1 cellular context compared by ENCODE assay signal in the genomic region with DNA sequence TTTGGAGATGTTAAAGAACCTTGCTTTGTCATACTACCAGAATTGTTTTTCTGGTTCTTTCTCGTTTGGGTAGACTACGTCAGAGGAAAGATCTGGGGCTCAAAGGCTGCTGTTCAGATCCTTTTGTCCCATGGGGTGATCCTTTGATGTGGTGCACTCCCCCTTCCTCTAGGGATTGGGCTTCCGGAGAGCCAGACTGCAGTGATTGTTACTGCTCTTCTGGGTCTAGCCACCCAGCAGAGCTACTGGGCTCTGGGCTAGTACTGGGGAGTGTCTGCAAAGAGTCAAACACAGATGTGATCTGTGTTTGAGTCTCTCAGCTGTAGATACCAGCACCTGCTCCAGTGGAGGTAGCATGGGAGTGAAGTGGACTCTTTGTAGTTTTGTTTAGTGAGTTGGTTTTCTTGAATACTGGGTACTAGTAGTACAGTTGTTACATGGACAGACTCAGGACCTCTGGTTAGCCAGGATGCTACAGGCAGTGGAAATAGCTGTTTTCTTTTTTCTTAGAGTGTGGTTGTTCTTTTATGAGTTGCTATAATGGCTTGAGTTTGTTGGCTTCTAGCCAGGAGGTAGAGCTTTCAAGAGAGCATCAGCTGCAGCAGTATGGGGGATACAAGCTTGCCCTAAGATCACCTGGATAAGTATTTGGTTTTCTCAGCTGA.
TF ChIP-seq lines count a peak whose summit lies in the region.

No MANE protein-coding gene starts in this region.

TF ChIP-seq in HepG2, 621 proteins besides CTCF, POLR2A, EP300 and RAD21 (continued from another document and continues in another):
- TF ChIP-seq, protein P1, sequence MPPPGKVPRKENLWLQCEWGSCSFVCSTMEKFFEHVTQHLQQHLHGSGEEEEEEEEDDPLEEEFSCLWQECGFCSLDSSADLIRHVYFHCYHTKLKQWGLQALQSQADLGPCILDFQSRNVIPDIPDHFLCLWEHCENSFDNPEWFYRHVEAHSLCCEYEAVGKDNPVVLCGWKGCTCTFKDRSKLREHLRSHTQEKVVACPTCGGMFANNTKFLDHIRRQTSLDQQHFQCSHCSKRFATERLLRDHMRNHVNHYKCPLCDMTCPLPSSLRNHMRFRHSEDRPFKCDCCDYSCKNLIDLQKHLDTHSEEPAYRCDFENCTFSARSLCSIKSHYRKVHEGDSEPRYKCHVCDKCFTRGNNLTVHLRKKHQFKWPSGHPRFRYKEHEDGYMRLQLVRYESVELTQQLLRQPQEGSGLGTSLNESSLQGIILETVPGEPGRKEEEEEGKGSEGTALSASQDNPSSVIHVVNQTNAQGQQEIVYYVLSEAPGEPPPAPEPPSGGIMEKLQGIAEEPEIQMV (CRISPR knock-in tag; IDR thresholded peaks at IDR 0.05; ENCODE audit: low read depth): no peak
- peak; percentile 41; the same call in 1 of the 2 replicates for TF ChIP-seq ZNF292 (CRISPR knock-in tag; IDR thresholded peaks at IDR 0.05; ENCODE audit: borderline replicate concordance, low read depth)
- TF ChIP-seq, protein P2, sequence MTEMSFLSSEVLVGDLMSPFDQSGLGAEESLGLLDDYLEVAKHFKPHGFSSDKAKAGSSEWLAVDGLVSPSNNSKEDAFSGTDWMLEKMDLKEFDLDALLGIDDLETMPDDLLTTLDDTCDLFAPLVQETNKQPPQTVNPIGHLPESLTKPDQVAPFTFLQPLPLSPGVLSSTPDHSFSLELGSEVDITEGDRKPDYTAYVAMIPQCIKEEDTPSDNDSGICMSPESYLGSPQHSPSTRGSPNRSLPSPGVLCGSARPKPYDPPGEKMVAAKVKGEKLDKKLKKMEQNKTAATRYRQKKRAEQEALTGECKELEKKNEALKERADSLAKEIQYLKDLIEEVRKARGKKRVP (CRISPR knock-in tag; IDR thresholded peaks at IDR 0.05): no peak
- no peak for TF ChIP-seq PCBP1 (IDR thresholded peaks at IDR 0.05; ENCODE audit: borderline replicate concordance, low read depth, low read length)
- TF ChIP-seq MAZ (IDR thresholded peaks at IDR 0.05; ENCODE audit: borderline replicate concordance, low read depth, low read length): no peak
- TF ChIP-seq MAZ (CRISPR knock-in tag; IDR thresholded peaks at IDR 0.05; ENCODE audit: low read depth): no peak
- TF ChIP-seq ZFP37 (CRISPR knock-in tag; IDR thresholded peaks at IDR 0.05; ENCODE audit: borderline replicate concordance): no peak
- TF ChIP-seq, protein P3, sequence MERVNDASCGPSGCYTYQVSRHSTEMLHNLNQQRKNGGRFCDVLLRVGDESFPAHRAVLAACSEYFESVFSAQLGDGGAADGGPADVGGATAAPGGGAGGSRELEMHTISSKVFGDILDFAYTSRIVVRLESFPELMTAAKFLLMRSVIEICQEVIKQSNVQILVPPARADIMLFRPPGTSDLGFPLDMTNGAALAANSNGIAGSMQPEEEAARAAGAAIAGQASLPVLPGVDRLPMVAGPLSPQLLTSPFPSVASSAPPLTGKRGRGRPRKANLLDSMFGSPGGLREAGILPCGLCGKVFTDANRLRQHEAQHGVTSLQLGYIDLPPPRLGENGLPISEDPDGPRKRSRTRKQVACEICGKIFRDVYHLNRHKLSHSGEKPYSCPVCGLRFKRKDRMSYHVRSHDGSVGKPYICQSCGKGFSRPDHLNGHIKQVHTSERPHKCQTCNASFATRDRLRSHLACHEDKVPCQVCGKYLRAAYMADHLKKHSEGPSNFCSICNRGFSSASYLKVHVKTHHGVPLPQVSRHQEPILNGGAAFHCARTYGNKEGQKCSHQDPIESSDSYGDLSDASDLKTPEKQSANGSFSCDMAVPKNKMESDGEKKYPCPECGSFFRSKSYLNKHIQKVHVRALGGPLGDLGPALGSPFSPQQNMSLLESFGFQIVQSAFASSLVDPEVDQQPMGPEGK (CRISPR knock-in tag; IDR thresholded peaks at IDR 0.05): peak; percentile 61; the same call in 1 of the 2 replicates
- no peak for TF ChIP-seq ZNF557 (CRISPR knock-in tag; IDR thresholded peaks at IDR 0.05)
- TF ChIP-seq HDAC2 (CRISPR knock-in tag; IDR thresholded peaks at IDR 0.05): peak; percentile 70
- no peak for TF ChIP-seq ZNF737 (CRISPR knock-in tag; IDR thresholded peaks at IDR 0.05; ENCODE audit: borderline replicate concordance)
- TF ChIP-seq JUN (CRISPR knock-in tag; IDR thresholded peaks at IDR 0.05): no peak
- no peak for TF ChIP-seq BRD4 (CRISPR knock-in tag; IDR thresholded peaks at IDR 0.05)
- no peak for TF ChIP-seq HNRNPUL1 (IDR thresholded peaks at IDR 0.05; ENCODE audit: low read depth, low read length)
- TF ChIP-seq RBM22 (optimal IDR thresholded peaks at IDR 0.05; ENCODE audit: low read length): no peak
- TF ChIP-seq, protein P4, sequence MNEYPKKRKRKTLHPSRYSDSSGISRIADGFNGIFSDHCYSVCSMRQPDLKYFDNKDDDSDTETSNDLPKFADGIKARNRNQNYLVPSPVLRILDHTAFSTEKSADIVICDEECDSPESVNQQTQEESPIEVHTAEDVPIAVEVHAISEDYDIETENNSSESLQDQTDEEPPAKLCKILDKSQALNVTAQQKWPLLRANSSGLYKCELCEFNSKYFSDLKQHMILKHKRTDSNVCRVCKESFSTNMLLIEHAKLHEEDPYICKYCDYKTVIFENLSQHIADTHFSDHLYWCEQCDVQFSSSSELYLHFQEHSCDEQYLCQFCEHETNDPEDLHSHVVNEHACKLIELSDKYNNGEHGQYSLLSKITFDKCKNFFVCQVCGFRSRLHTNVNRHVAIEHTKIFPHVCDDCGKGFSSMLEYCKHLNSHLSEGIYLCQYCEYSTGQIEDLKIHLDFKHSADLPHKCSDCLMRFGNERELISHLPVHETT (CRISPR knock-in tag; conservative IDR thresholded peaks at IDR 0.05): no peak
- TF ChIP-seq, protein P5, sequence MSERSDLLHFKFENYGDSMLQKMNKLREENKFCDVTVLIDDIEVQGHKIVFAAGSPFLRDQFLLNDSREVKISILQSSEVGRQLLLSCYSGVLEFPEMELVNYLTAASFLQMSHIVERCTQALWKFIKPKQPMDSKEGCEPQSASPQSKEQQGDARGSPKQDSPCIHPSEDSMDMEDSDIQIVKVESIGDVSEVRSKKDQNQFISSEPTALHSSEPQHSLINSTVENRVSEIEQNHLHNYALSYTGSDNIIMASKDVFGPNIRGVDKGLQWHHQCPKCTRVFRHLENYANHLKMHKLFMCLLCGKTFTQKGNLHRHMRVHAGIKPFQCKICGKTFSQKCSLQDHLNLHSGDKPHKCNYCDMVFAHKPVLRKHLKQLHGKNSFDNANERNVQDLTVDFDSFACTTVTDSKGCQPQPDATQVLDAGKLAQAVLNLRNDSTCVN (CRISPR knock-in tag; IDR thresholded peaks at IDR 0.05; ENCODE audit: borderline replicate concordance): peak; percentile 48; the same call in 1 of the 2 replicates
- TF ChIP-seq, protein P6, sequence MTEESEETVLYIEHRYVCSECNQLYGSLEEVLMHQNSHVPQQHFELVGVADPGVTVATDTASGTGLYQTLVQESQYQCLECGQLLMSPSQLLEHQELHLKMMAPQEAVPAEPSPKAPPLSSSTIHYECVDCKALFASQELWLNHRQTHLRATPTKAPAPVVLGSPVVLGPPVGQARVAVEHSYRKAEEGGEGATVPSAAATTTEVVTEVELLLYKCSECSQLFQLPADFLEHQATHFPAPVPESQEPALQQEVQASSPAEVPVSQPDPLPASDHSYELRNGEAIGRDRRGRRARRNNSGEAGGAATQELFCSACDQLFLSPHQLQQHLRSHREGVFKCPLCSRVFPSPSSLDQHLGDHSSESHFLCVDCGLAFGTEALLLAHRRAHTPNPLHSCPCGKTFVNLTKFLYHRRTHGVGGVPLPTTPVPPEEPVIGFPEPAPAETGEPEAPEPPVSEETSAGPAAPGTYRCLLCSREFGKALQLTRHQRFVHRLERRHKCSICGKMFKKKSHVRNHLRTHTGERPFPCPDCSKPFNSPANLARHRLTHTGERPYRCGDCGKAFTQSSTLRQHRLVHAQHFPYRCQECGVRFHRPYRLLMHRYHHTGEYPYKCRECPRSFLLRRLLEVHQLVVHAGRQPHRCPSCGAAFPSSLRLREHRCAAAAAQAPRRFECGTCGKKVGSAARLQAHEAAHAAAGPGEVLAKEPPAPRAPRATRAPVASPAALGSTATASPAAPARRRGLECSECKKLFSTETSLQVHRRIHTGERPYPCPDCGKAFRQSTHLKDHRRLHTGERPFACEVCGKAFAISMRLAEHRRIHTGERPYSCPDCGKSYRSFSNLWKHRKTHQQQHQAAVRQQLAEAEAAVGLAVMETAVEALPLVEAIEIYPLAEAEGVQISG (CRISPR knock-in tag; IDR thresholded peaks at IDR 0.05): peak; percentile 20; the same call in 1 of the 2 replicates
- TF ChIP-seq ZNF746 (CRISPR knock-in tag; IDR thresholded peaks at IDR 0.05): no peak
- no peak for TF ChIP-seq NFE2 (CRISPR knock-in tag; IDR thresholded peaks at IDR 0.05)
- no peak for TF ChIP-seq ZEB1 (IDR thresholded peaks at IDR 0.05; ENCODE audit: insufficient replicate concordance, low read depth)
- TF ChIP-seq, protein P7, sequence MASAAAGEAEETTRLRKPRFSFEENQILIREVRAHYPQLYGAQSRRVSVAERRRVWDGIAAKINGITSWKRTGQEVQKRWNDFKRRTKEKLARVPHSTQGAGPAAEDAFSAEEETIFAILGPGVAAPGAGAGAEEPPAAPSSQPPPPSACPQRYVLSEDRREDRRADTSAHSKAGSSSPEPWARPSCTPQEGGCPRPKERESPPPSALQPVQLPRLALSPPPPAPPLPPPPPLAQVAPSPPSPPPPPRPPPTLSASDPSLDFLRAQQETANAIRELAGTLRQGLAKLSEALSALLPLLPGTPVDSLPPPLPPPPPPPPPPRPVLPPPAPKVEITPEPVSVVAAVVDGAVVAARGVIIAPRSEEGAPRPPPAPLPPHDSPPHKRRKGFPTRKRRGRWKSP (CRISPR knock-in tag; IDR thresholded peaks at IDR 0.05): no peak
- TF ChIP-seq POLR2AphosphoS5 (IDR thresholded peaks at IDR 0.05; ENCODE audit: low read depth, low read length): no peak
- TF ChIP-seq, protein P8, sequence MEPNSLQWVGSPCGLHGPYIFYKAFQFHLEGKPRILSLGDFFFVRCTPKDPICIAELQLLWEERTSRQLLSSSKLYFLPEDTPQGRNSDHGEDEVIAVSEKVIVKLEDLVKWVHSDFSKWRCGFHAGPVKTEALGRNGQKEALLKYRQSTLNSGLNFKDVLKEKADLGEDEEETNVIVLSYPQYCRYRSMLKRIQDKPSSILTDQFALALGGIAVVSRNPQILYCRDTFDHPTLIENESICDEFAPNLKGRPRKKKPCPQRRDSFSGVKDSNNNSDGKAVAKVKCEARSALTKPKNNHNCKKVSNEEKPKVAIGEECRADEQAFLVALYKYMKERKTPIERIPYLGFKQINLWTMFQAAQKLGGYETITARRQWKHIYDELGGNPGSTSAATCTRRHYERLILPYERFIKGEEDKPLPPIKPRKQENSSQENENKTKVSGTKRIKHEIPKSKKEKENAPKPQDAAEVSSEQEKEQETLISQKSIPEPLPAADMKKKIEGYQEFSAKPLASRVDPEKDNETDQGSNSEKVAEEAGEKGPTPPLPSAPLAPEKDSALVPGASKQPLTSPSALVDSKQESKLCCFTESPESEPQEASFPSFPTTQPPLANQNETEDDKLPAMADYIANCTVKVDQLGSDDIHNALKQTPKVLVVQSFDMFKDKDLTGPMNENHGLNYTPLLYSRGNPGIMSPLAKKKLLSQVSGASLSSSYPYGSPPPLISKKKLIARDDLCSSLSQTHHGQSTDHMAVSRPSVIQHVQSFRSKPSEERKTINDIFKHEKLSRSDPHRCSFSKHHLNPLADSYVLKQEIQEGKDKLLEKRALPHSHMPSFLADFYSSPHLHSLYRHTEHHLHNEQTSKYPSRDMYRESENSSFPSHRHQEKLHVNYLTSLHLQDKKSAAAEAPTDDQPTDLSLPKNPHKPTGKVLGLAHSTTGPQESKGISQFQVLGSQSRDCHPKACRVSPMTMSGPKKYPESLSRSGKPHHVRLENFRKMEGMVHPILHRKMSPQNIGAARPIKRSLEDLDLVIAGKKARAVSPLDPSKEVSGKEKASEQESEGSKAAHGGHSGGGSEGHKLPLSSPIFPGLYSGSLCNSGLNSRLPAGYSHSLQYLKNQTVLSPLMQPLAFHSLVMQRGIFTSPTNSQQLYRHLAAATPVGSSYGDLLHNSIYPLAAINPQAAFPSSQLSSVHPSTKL (CRISPR knock-in tag; IDR thresholded peaks at IDR 0.05): peak; percentile 83
- peak; percentile 49; the same call in 1 of the 2 replicates for TF ChIP-seq KDM6A (CRISPR knock-in tag; IDR thresholded peaks at IDR 0.05; ENCODE audit: low read depth)
- no peak for TF ChIP-seq HNRNPH1 (optimal IDR thresholded peaks at IDR 0.05; ENCODE audit: low read depth, low read length)
- TF ChIP-seq ZNF121 (CRISPR knock-in tag; IDR thresholded peaks at IDR 0.05): no peak
- no peak for TF ChIP-seq ZNF768 (CRISPR knock-in tag; IDR thresholded peaks at IDR 0.05)
- no peak for TF ChIP-seq AHR (CRISPR knock-in tag; IDR thresholded peaks at IDR 0.05)
- TF ChIP-seq, protein P9, sequence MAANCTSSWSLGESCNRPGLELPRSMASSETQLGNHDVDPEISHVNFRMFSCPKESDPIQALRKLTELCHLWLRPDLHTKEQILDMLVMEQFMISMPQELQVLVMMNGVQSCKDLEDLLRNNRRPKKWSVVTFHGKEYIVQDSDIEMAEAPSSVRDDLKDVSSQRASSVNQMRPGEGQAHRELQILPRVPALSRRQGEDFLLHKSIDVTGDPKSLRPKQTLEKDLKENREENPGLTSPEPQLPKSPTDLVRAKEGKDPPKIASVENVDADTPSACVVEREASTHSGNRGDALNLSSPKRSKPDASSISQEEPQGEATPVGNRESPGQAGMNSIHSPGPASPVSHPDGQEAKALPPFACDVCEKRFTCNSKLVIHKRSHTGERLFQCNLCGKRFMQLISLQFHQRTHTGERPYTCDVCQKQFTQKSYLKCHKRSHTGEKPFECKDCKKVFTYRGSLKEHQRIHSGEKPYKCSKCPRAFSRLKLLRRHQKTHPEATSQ (CRISPR knock-in tag; IDR thresholded peaks at IDR 0.05; ENCODE audit: borderline replicate concordance): no peak
- TF ChIP-seq, protein P10, sequence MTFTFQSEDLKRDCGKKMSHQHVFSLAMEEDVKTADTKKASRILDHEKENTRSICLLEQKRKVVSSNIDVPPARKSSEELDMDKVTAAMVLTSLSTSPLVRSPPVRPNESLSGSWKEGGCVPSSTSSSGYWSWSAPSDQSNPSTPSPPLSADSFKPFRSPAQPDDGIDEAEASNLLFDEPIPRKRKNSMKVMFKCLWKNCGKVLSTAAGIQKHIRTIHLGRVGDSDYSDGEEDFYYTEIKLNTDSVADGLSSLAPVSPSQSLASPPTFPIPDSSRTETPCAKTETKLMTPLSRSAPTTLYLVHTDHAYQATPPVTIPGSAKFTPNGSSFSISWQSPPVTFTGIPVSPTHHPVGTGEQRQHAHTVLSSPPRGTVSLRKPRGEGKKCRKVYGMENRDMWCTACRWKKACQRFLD (CRISPR knock-in tag; IDR thresholded peaks at IDR 0.05; ENCODE audit: borderline replicate concordance): no peak
- TF ChIP-seq TEAD3 (CRISPR knock-in tag; optimal IDR thresholded peaks at IDR 0.05; ENCODE audit: borderline replicate concordance): peak; percentile 43
- no peak; the same call in 1 of the 2 replicates for TF ChIP-seq DMAP1 (CRISPR knock-in tag; IDR thresholded peaks at IDR 0.05)
- TF ChIP-seq SKI (IDR thresholded peaks at IDR 0.05; ENCODE audit: partially characterized antibody): peak; percentile 90
- peak; percentile 49; the same call in 1 of the 2 replicates for TF ChIP-seq KAT8 (CRISPR knock-in tag; IDR thresholded peaks at IDR 0.05)
- no peak for TF ChIP-seq ZNF431 (CRISPR knock-in tag; IDR thresholded peaks at IDR 0.05; ENCODE audit: borderline replicate concordance, low read depth)
- no peak for TF ChIP-seq PLRG1 (conservative IDR thresholded peaks at IDR 0.05)
- no peak for TF ChIP-seq TRIM24 (CRISPR knock-in tag; IDR thresholded peaks at IDR 0.05)
- 0 out of 2 replicates have a peak, but pooled peaks have one; percentile 62 for TF ChIP-seq ZBTB21 (CRISPR knock-in tag; IDR thresholded peaks at IDR 0.05)
- TF ChIP-seq ZNF33A (CRISPR knock-in tag; IDR thresholded peaks at IDR 0.05; ENCODE audit: borderline replicate concordance): no peak
- TF ChIP-seq SRSF9 (IDR thresholded peaks at IDR 0.05; ENCODE audit: borderline replicate concordance, insufficient read depth, low read depth, low read length, poor library complexity, severe bottlenecking): no peak
- peak; percentile 79; the same call in 1 of the 2 replicates for TF ChIP-seq ZNF331 (CRISPR knock-in tag; IDR thresholded peaks at IDR 0.05)
- TF ChIP-seq HMG20A (CRISPR knock-in tag; IDR thresholded peaks at IDR 0.05; ENCODE audit: borderline replicate concordance): peak; percentile 75; the same call in 1 of the 2 replicates
